In genomic region chr4:72568959-72569718, GRCh38 we compare ENCODE assay signal across 1 cellular context.
TF ChIP-seq lines count a peak whose summit lies in the region.

TSS of gene ADAMTS3 (minus strand) at chr4:72569221. CDS start at chr4:72568762, 459 bp downstream.

TF ChIP-seq in HEK293, 187 proteins besides CTCF, POLR2A, EP300 and RAD21 (continued from another document and continues in another):
- TF ChIP-seq TSHZ1 (tag by site-specific recombination; IDR thresholded peaks at IDR 0.05; ENCODE audit: borderline replicate concordance) (no peak), REST (tag by site-specific recombination; IDR thresholded peaks at IDR 0.05) (no peak), BCL11A (tag by site-specific recombination; IDR thresholded peaks at IDR 0.05; ENCODE audit: low read depth) (no peak), ZNF580 (tag by site-specific recombination; IDR thresholded peaks at IDR 0.05) (no peak), BCL6B (tag by site-specific recombination; IDR thresholded peaks at IDR 0.05) (no peak), ZNF423 (tag by site-specific recombination; IDR thresholded peaks at IDR 0.05) (0 out of 2 replicates have a peak, but pooled peaks have one; percentile 30), ZNF394 (tag by site-specific recombination; IDR thresholded peaks at IDR 0.05; ENCODE audit: borderline replicate concordance) (no peak), SP3 (tag by site-specific recombination; IDR thresholded peaks at IDR 0.05) (peak; percentile 83), ZNF266 (tag by site-specific recombination; IDR thresholded peaks at IDR 0.05; ENCODE audit: low read depth) (no peak), ZNF341 (tag by site-specific recombination; IDR thresholded peaks at IDR 0.05; ENCODE audit: low read depth) (peak; percentile 62; the same call in 1 of the 2 replicates), ZNF175 (tag by site-specific recombination; IDR thresholded peaks at IDR 0.05) (no peak), ZNF223 (tag by site-specific recombination; IDR thresholded peaks at IDR 0.05) (no peak), ZNF23 (tag by site-specific recombination; IDR thresholded peaks at IDR 0.05; ENCODE audit: borderline replicate concordance) (no peak), KLF1 (tag by site-specific recombination; IDR thresholded peaks at IDR 0.05) (peak; percentile 55), ZNF571 (tag by site-specific recombination; IDR thresholded peaks at IDR 0.05) (no peak), ZBTB17 (tag by site-specific recombination; IDR thresholded peaks at IDR 0.05) (peak; percentile 83), ZSCAN30 (tag by site-specific recombination; IDR thresholded peaks at IDR 0.05) (0 out of 2 replicates have a peak, but pooled peaks have one; percentile 50), KLF16 (tag by site-specific recombination; IDR thresholded peaks at IDR 0.05) (peak; percentile 78), ZNF426 (tag by site-specific recombination; IDR thresholded peaks at IDR 0.05) (no peak), KLF9 (tag by site-specific recombination; IDR thresholded peaks at IDR 0.05; ENCODE audit: low read depth) (peak; percentile 41; the same call in 1 of the 2 replicates), ZSCAN5A (tag by site-specific recombination; IDR thresholded peaks at IDR 0.05) (no peak), ZNF16 (tag by site-specific recombination; IDR thresholded peaks at IDR 0.05; ENCODE audit: low read depth) (no peak), GLIS1 (tag by site-specific recombination; IDR thresholded peaks at IDR 0.05) (peak; percentile 66; the same call in 1 of the 2 replicates), ZNF488 (tag by site-specific recombination; IDR thresholded peaks at IDR 0.05) (no peak), PRDM6 (tag by site-specific recombination; IDR thresholded peaks at IDR 0.05) (no peak; the same call in 1 of the 2 replicates), ZNF561 (tag by site-specific recombination; IDR thresholded peaks at IDR 0.05; ENCODE audit: borderline replicate concordance) (peak; percentile 83; the same call in 1 of the 2 replicates), ZNF239 (tag by site-specific recombination; IDR thresholded peaks at IDR 0.05) (no peak), ZNF777 (tag by site-specific recombination; IDR thresholded peaks at IDR 0.05; ENCODE audit: borderline replicate concordance) (no peak), ZNF747 (tag by site-specific recombination; IDR thresholded peaks at IDR 0.05) (no peak), ZBTB8A (tag by site-specific recombination; IDR thresholded peaks at IDR 0.05) (peak; percentile 85), PRDM4 (tag by site-specific recombination; IDR thresholded peaks at IDR 0.05) (no peak), ZNF837 (tag by site-specific recombination; IDR thresholded peaks at IDR 0.05) (no peak), SP7 (tag by site-specific recombination; IDR thresholded peaks at IDR 0.05) (peak; percentile 61), BCL11B (tag by site-specific recombination; IDR thresholded peaks at IDR 0.05; ENCODE audit: low read depth) (peak; percentile 81), SCRT2 (tag by site-specific recombination; IDR thresholded peaks at IDR 0.05) (peak; percentile 96), ZNF624 (tag by site-specific recombination; IDR thresholded peaks at IDR 0.05) (no peak), KLF7 (tag by site-specific recombination; IDR thresholded peaks at IDR 0.05; ENCODE audit: borderline replicate concordance) (no peak), ZNF830 (tag by site-specific recombination; IDR thresholded peaks at IDR 0.05; ENCODE audit: low read depth) (no peak), ZNF501 (tag by site-specific recombination; IDR thresholded peaks at IDR 0.05) (peak; percentile 22; the same call in 1 of the 2 replicates), ZNF302 (tag by site-specific recombination; IDR thresholded peaks at IDR 0.05; ENCODE audit: low read depth) (no peak), ZNF114 (tag by site-specific recombination; IDR thresholded peaks at IDR 0.05) (no peak), ZNF132 (tag by site-specific recombination; IDR thresholded peaks at IDR 0.05; ENCODE audit: borderline replicate concordance) (no peak)
